34 cellular contexts compared by ENCODE assay signal in the genomic region with DNA sequence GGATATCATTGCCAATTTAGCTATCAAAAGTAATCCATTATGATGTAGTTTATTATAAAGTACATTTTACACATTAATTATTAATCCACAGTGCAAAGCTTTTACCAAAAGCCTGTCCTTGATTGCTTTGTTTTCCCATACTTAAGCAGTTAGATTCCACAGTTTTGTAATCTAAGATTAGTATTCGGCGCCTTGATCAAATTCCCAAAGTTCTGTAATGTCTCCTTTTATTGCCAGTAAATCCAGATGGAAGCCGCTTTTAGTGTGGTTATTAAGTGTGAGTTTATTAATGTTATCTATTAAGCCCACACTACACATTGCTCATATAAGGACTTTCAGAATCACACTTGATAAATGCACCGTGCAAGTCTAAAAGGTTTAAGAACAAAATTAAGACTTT.
"Had no signal": no experiment of that assay in that cellular context is flagged by ENCODE, and none has a peak within 500 bp of the region (broad histone marks: within the 10 kb centered on the region; RNA-seq: fewer than 3 reads in every experiment).

No MANE protein-coding gene starts in this region.

- H3K36me3 ChIP-seq: MG63 had no signal

- DNase-seq: Karpas-422, Kasumi-1, KG1, MG63, MM.1S, MV-4-11, NCI-H1048, NCI-H1092, NCI-H1092 treated with DMSO at 0.1 percent for 48 hours, NCI-H1105, NCI-H1105 treated with DMSO at 0.1 percent for 48 hours, NCI-H1417, NCI-H1417 treated with DMSO at 0.1 percent for 48 hours, NCI-H1436, NCI-H1436 treated with DMSO at 0.1 percent for 48 hours, NCI-H146, NCI-H1694, NCI-H1694 treated with DMSO at 0.1 percent for 48 hours, NCI-H187, NCI-H187 treated with DMSO at 0.1 percent for 48 hours, NCI-H1930, NCI-H2029, NCI-H2029 treated with DMSO at 0.1 percent for 48 hours, NCI-H2081, NCI-H2081 treated with DMSO at 0.1 percent for 48 hours, NCI-H2107, NCI-H2171, NCI-H2171 treated with DMSO at 0.1 percent for 48 hours, NCI-H226, NCI-H345, NCI-H446, NCI-H446 treated with DMSO at 0.1 percent for 48 hours, NCI-H510A had no signal

- H3K4me3 ChIP-seq: MG63 had no signal

- H3K27ac ChIP-seq: KMS-11 had no signal

- H3K27me3 ChIP-seq: MG63 had no signal
